27 cellular contexts compared by ENCODE assay signal in genomic region chr14:105272623-105273022, GRCh38. TPM values are rescaled to one million over a fixed set of nuclear protein-coding genes. Genes with fewer than 3 reads are reported as not detected.
DNase-seq lines count a peak whose midpoint lies in the region; ATAC-seq and TF ChIP-seq lines count a peak whose summit lies in the region.
"Had no signal": no experiment of that assay in that cellular context is flagged by ENCODE, and none has a peak within 500 bp of the region (broad histone marks: within the 10 kb centered on the region; RNA-seq: fewer than 3 reads in every experiment).

No MANE protein-coding gene starts in this region.

- H3K9me2 ChIP-seq in GM23338 (ENCODE audit: insufficient read depth): no peaks in the 10 kb centered on the region

- H3K9me3 Mint-ChIP-seq in GM23338: no peaks in the 10 kb centered on the region
- H3K9me3 Mint-ChIP-seq in endodermal cell: no peaks in the 10 kb centered on the region
- H3K9me3 Mint-ChIP-seq in nephron: no peaks in the 10 kb centered on the region
- no peaks in the 10 kb centered on the region for H3K9me3 Mint-ChIP-seq in MCF 10A (ENCODE audit: unreplicated experiment)
- H3K9me3 Mint-ChIP-seq: activated naive CD4-positive, alpha-beta T cell treated with anti-CD3 and anti-CD28 coated beads, Interleukin-2, amount 50 U/mL, for 72 hours; HFFc6; memory B cell; neural progenitor cell had no signal

- no peak for TF ChIP-seq POLR2A in Peyer's patch (IDR thresholded peaks at IDR 0.05)

- H3K4me2 ChIP-seq in BLaER1: peak overlapping the region; percentile 71
- H3K4me2 ChIP-seq in GM23338: no peak overlapping the region
- H3K4me2 ChIP-seq: neural progenitor cell had no signal

- H3K36me3 ChIP-seq in BLaER1: peaks cover 28% of the 10 kb centered on the region
- no peaks in the 10 kb centered on the region for H3K36me3 ChIP-seq in GM23338 (ENCODE audit: insufficient read depth)
- no peaks in the 10 kb centered on the region for H3K36me3 ChIP-seq in endodermal cell (ENCODE audit: control insufficient read depth, insufficient read depth, low read length)
- H3K36me3 ChIP-seq in Peyer's patch: peaks cover 0 to 28% (median 0%) of the 10 kb centered on the region in 3 donors
- H3K36me3 ChIP-seq: neural progenitor cell, right atrium auricular region, uterus had no signal

- peak; percentile 39 for DNase-seq in GM23338 (ENCODE audit: low spot score)
- no peak for DNase-seq in endodermal cell
- no peak for DNase-seq in NCI-H2107 (lab: John Stamatoyannopoulos, UW)
- DNase-seq in MCF 10A (ENCODE audit: unreplicated experiment): no peak
- no peak for DNase-seq in C1 segment of cervical spinal cord (lab: John Stamatoyannopoulos, UW)
- no peak for DNase-seq in Peyer's patch
- DNase-seq: activated CD4-positive, alpha-beta T cell treated with anti-CD3 and anti-CD28 coated beads for 4 hours; activated effector memory CD4-positive, alpha-beta T cell treated with Interleukin-2 at 50 U/mL for 16 hours; anterior cingulate cortex; Caco-2; DND-41; HFFc6; left colon; NCI-H1694; NCI-H69; small intestine; stimulated activated naive CD4-positive, alpha-beta T cell; uterus had no signal

- H3K4me3 Mint-ChIP-seq in GM23338 (no peak overlapping the region), endodermal cell (no peak overlapping the region), nephron (no peak overlapping the region), MCF 10A (ENCODE audit: unreplicated experiment) (no peak overlapping the region)
- H3K4me3 Mint-ChIP-seq: B cell, HFFc6, memory B cell, neural progenitor cell had no signal

- H4K20me1 ChIP-seq in BLaER1 (peaks cover 73% of the 10 kb centered on the region), GM23338 (replicated peaks; ENCODE audit: insufficient read depth) (no peaks in the 10 kb centered on the region; the same call in 1 of the 2 replicates)

- POLR2A ChIA-PET in MCF 10A (lab: Yijun Ruan, JAX): no interaction called here

- H3K79me2 ChIP-seq in GM23338 (replicated peaks; ENCODE audit: insufficient read depth): no peaks in the 10 kb centered on the region; the same call in 1 of the 2 replicates

- H3K27me3 ChIP-seq in BLaER1 (no peaks in the 10 kb centered on the region), GM23338 (ENCODE audit: insufficient read depth) (no peaks in the 10 kb centered on the region), endodermal cell (ENCODE audit: control insufficient read depth, insufficient read depth, low read length, poor library complexity, severe bottlenecking) (no peaks in the 10 kb centered on the region), Peyer's patch (no peaks in the 10 kb centered on the region)
- H3K27me3 ChIP-seq: gastroesophageal sphincter, neural progenitor cell, right atrium auricular region, uterus had no signal

- H3K4me3 ChIP-seq in BLaER1 (no peak overlapping the region), GM23338 (no peak overlapping the region), endodermal cell (ENCODE audit: low read length) (no peak overlapping the region), Peyer's patch (no peak overlapping the region)
- H3K4me3 ChIP-seq: gastroesophageal sphincter, neural progenitor cell, right atrium auricular region, uterus had no signal

- H3K27ac Mint-ChIP-seq in GM23338 (no peak overlapping the region), endodermal cell (peak overlapping the region; percentile 26), nephron (peak overlapping the region in 2 of 3 experiments; percentile 75 to 80), MCF 10A (ENCODE audit: low read depth, unreplicated experiment) (no peak overlapping the region)
- H3K27ac Mint-ChIP-seq: B cell, HFFc6, memory B cell, neural progenitor cell had no signal

- H3F3A ChIP-seq in GM23338 (replicated peaks; ENCODE audit: low read depth): no peaks in the 10 kb centered on the region

- WGBS in endodermal cell (ENCODE audit: insufficient coverage in 1 of 2, insufficient read length in 1 of 2), 2 experiments: 90 to 91% methylated on average over 11 to 15 of the region's 15 CpGs

- no peak overlapping the region for H2AFZ ChIP-seq in GM23338
- H2AFZ ChIP-seq: neural progenitor cell had no signal

- TF ChIP-seq CTCF in GM23338 (conservative IDR thresholded peaks at IDR 0.05; ENCODE audit: low read depth in 2 of 2) (no peak), endodermal cell (conservative IDR thresholded peaks at IDR 0.05) (no peak), nephron (IDR thresholded peaks at IDR 0.05; ENCODE audit: unreplicated experiment in 3 of 3) (no peak), MCF 10A (IDR thresholded peaks at IDR 0.05; ENCODE audit: unreplicated experiment) (no peak), Peyer's patch (IDR thresholded peaks at IDR 0.05) (no peak)

- intact Hi-C loops in MCF 10A (cut with micrococcal nuclease): no loop called here

- peaks cover 5% of the 10 kb centered on the region for H3K27me3 Mint-ChIP-seq in GM23338 (ENCODE audit: insufficient read depth, low read depth, poor library complexity)
- H3K27me3 Mint-ChIP-seq in endodermal cell (ENCODE audit: insufficient read depth): no peaks in the 10 kb centered on the region
- H3K27me3 Mint-ChIP-seq in nephron (ENCODE audit: low read depth): peaks cover 3% of the 10 kb centered on the region
- H3K27me3 Mint-ChIP-seq in MCF 10A (ENCODE audit: insufficient read depth, unreplicated experiment): no peaks in the 10 kb centered on the region
- H3K27me3 Mint-ChIP-seq: B cell, memory B cell had no signal

- peaks cover 3% of the 10 kb centered on the region; the same call in 2 of the 3 replicates for H3K4me1 Mint-ChIP-seq in GM23338
- H3K4me1 Mint-ChIP-seq in endodermal cell: no peaks in the 10 kb centered on the region
- peaks cover 9% of the 10 kb centered on the region for H3K4me1 Mint-ChIP-seq in nephron
- H3K4me1 Mint-ChIP-seq in MCF 10A (ENCODE audit: insufficient read depth, unreplicated experiment): no peaks in the 10 kb centered on the region
- H3K4me1 Mint-ChIP-seq: memory B cell had no signal

- peak; percentile 43 for ATAC-seq in GM23338
- ATAC-seq: activated naive CD4-positive, alpha-beta T cell treated with anti-CD3 and anti-CD28 coated beads, Interleukin-2, amount 50 U/mL, for 72 hours; gastroesophageal sphincter; Panc1 had no signal

- no peaks in the 10 kb centered on the region; the same call in 2 of the 3 replicates for H3K36me3 Mint-ChIP-seq in GM23338 (ENCODE audit: low read depth)
- H3K36me3 Mint-ChIP-seq in endodermal cell (ENCODE audit: low read depth): no peaks in the 10 kb centered on the region
- H3K36me3 Mint-ChIP-seq in nephron (ENCODE audit: low read depth): peaks cover 6% of the 10 kb centered on the region
- peaks cover 9% of the 10 kb centered on the region for H3K36me3 Mint-ChIP-seq in MCF 10A (ENCODE audit: insufficient read depth, unreplicated experiment)
- H3K36me3 Mint-ChIP-seq: activated naive CD4-positive, alpha-beta T cell treated with anti-CD3 and anti-CD28 coated beads, Interleukin-2, amount 50 U/mL, for 72 hours had no signal

- no TSS peak for BruUV-seq in MCF 10A (replicated peaks; lab: Mats Ljungman, UMichigan)

- H3K9ac ChIP-seq in BLaER1: no peak overlapping the region; the same call in 1 of the 2 replicates
- no peak overlapping the region for H3K9ac ChIP-seq in endodermal cell (ENCODE audit: extremely low read depth, low read length, poor library complexity, severe bottlenecking)
- H3K9ac ChIP-seq: neural progenitor cell had no signal

- peaks cover 86% of the 10 kb centered on the region for H3K4me1 ChIP-seq in BLaER1
- no peaks in the 10 kb centered on the region for H3K4me1 ChIP-seq in GM23338 (ENCODE audit: insufficient read depth)
- H3K4me1 ChIP-seq in endodermal cell (ENCODE audit: control insufficient read depth, insufficient read depth, low read length): no peaks in the 10 kb centered on the region
- no peaks in the 10 kb centered on the region for H3K4me1 ChIP-seq in Peyer's patch
- H3K4me1 ChIP-seq: Caco-2, neural progenitor cell, uterus had no signal

- H3K9me3 ChIP-seq in BLaER1 (no peaks in the 10 kb centered on the region), endodermal cell (ENCODE audit: control insufficient read depth, low read length) (no peaks in the 10 kb centered on the region), Peyer's patch (no peaks in the 10 kb centered on the region)
- H3K9me3 ChIP-seq: Caco-2, gastroesophageal sphincter, right atrium auricular region, uterus had no signal

- H3K27ac ChIP-seq in BLaER1: peak overlapping the region; percentile 62; the same call in 1 of the 2 replicates
- H3K27ac ChIP-seq in GM23338 (ENCODE audit: low read depth): no peak overlapping the region
- no peak overlapping the region for H3K27ac ChIP-seq in endodermal cell (ENCODE audit: low read depth, low read length)
- H3K27ac ChIP-seq in Peyer's patch: no peak overlapping the region
- H3K27ac ChIP-seq: gastroesophageal sphincter, neural progenitor cell, right atrium auricular region, uterus had no signal

- CTCF ChIA-PET in MCF 10A (lab: Yijun Ruan, JAX): interaction anchor here (0.7 kb wide), 1 partner anchor 515 kb away, joined by 3 read pairs; no protein-coding TSS in a partner anchor

TF ChIP-seq in GM23338, 12 proteins besides CTCF, POLR2A, EP300 and RAD21 (continues in another document):
- no peak for TF ChIP-seq CREB1 (CRISPR knock-in tag; IDR thresholded peaks at IDR 0.05; ENCODE audit: low read depth)

RNA-seq across cellular contexts. Expression of gene BTBD6, which starts 24.3 kb away (rescaled TPM):
- total RNA-seq in GM23338 (2014; rRNA removed; shearing (Covaris generic)): 11.6 and 12.1 TPM in 2 replicates
- polyA plus RNA-seq in GM23338 (2016; fragmentation: Nextera tagmentation; extraction: Ambion mirVana): 2.2 and 3.2 TPM in 2 replicates
- total RNA-seq in endodermal cell (10 to 100 TPM; 21.8 to 26.9 TPM), MCF 10A (2022) (16.7 and 24.5 TPM in 2 replicates), Peyer's patch (10 to 100 TPM; 32.2 to 67.5 (median 55.5) TPM)
- 29.0 TPM for polyA plus RNA-seq in endodermal cell (2013, experiment 1 of 2)
- 27.7 TPM for polyA plus RNA-seq in endodermal cell (2013, experiment 2 of 2)

RNA-seq across cellular contexts. Expression of gene BRF1, which starts 28.2 kb away (rescaled TPM):
- total RNA-seq in GM23338 (2014; rRNA removed; shearing (Covaris generic)): 27.8 and 29.9 TPM in 2 replicates
- polyA plus RNA-seq in GM23338 (2016; fragmentation: Nextera tagmentation; extraction: Ambion mirVana): 7.6 and 8.6 TPM in 2 replicates
- total RNA-seq in endodermal cell (10 to 100 TPM; 37.0 to 44.5 TPM), MCF 10A (2022) (30.7 and 34.3 TPM in 2 replicates), Peyer's patch (100 to 1,000 TPM in 1 of 4 donors, 10 to 100 TPM in 3; 40.8 to 112 (median 90.3) TPM)
- polyA plus RNA-seq in endodermal cell (2013, experiment 1 of 2): 23.9 TPM
- polyA plus RNA-seq in endodermal cell (2013, experiment 2 of 2): 21.8 TPM

RNA-seq across cellular contexts. Expression of gene PACS2, which starts 41.9 kb away (rescaled TPM):
- total RNA-seq in GM23338 (2014; rRNA removed; shearing (Covaris generic)): 67.7 and 79.0 TPM in 2 replicates
- 22.5 and 27.5 TPM in 2 replicates for polyA plus RNA-seq in GM23338 (2016; fragmentation: Nextera tagmentation; extraction: Ambion mirVana)
- 100 to 1,000 TPM; 117 to 121 TPM for total RNA-seq in endodermal cell
- polyA plus RNA-seq in endodermal cell (2013, experiment 1 of 2): 83.2 TPM
- 79.9 TPM for polyA plus RNA-seq in endodermal cell (2013, experiment 2 of 2)
- 49.7 and 57.7 TPM in 2 replicates for total RNA-seq in MCF 10A (2022)
- 100 to 1,000 TPM in 3 of 4 donors, 10 to 100 TPM in 1; 77.2 to 158 (median 126) TPM for total RNA-seq in Peyer's patch

Comparison
In these comparisons a context has a peak if more than half of its experiments do, and no peak if none do; other contexts are left out.
1. H3K27ac Mint-ChIP-seq: peak in endodermal cell (single experiment) and nephron (2 of 3); none in GM23338 (single experiment) and MCF 10A (single experiment).